In the genomic region with DNA sequence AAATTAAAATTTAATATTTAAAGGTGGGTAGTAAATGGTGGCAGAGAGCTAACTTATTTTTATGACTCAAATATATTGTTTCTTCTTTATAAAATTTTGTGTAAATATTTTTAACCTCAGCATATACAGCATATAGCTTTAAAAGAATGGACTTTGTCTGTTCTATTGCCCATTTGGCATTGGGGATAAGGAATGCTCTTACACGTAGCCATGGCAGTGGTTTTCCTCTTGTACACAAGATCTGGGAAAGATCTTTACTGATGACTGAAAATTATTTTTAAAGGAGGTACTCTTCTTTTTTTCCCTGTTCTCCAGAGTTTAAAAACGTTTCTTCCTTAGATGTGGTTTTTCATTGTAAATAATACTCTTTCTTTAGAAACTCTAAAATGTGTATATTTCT, we compare ENCODE assay signal across 14 cellular contexts.
"Had no signal": no experiment of that assay in that cellular context is flagged by ENCODE, and none has a peak within 500 bp of the region (broad histone marks: within the 10 kb centered on the region; RNA-seq: fewer than 3 reads in every experiment).

No MANE protein-coding gene starts in this region.

- H3K27me3 Mint-ChIP-seq: natural killer cell treated with Interleukin-12 subunit alpha and Interleukin-12 subunit beta and Interleukin-15 and Interleukin-18, amount 100 ng/mL, for 72 hours had no signal

- H3K27ac Mint-ChIP-seq: activated T-helper 1 cell treated with anti-CD3 and anti-CD28 coated beads, Interleukin-12 subunit alpha, Interleukin-12 subunit beta, Interleukin-2, Interleukin-4 antibody, amounts not matched to agents 30 ng/mL and 10 ng/mL and 1 ng/mL, durations not matched to agents 14 hours and 24 hours and 36 hours; natural killer cell treated with Interleukin-12 subunit alpha and Interleukin-12 subunit beta and Interleukin-15 and Interleukin-18, amount 100 ng/mL, for 72 hours had no signal

- H3K36me3 ChIP-seq: ascending aorta, prostate gland, thoracic aorta, upper lobe of right lung had no signal

- H3K9me3 ChIP-seq: ascending aorta, prostate gland, thoracic aorta, upper lobe of right lung had no signal

- DNase-seq: activated naive CD4-positive, alpha-beta T cell; foreskin keratinocyte; glutamatergic neuron; kidney glomerular epithelial cell; mesendoderm; nucleus accumbens; T1000; upper lobe of right lung had no signal

- H3K4me3 Mint-ChIP-seq: activated T-helper 1 cell treated with anti-CD3 and anti-CD28 coated beads, Interleukin-12 subunit alpha, Interleukin-12 subunit beta, Interleukin-2, Interleukin-4 antibody, amounts not matched to agents 30 ng/mL and 10 ng/mL and 1 ng/mL, durations not matched to agents 14 hours and 24 hours and 36 hours; natural killer cell treated with Interleukin-12 subunit alpha and Interleukin-12 subunit beta and Interleukin-15 and Interleukin-18, amount 100 ng/mL, for 72 hours; stimulated activated effector memory CD8-positive, alpha-beta T cell treated with anti-CD3 and anti-CD28 coated beads, Interleukin-12 subunit alpha, Interleukin-12 subunit beta, amount 100 ng/mL, for 72 hours had no signal

- H3K4me1 ChIP-seq: ascending aorta, foreskin keratinocyte, prostate gland, upper lobe of right lung had no signal

- H3K27me3 ChIP-seq: ascending aorta, foreskin keratinocyte, upper lobe of right lung had no signal

- H3K27ac ChIP-seq: ascending aorta, foreskin keratinocyte, prostate gland, thoracic aorta, upper lobe of right lung had no signal

- H3K9me3 Mint-ChIP-seq: activated T-helper 1 cell treated with anti-CD3 and anti-CD28 coated beads, Interleukin-12 subunit alpha, Interleukin-12 subunit beta, Interleukin-2, Interleukin-4 antibody, amounts not matched to agents 30 ng/mL and 10 ng/mL and 1 ng/mL, durations not matched to agents 14 hours and 24 hours and 36 hours; natural killer cell treated with Interleukin-12 subunit alpha and Interleukin-12 subunit beta and Interleukin-15 and Interleukin-18, amount 100 ng/mL, for 72 hours; stimulated activated effector memory CD8-positive, alpha-beta T cell treated with anti-CD3 and anti-CD28 coated beads, Interleukin-12 subunit alpha, Interleukin-12 subunit beta, amount 100 ng/mL, for 72 hours had no signal

- H3K36me3 Mint-ChIP-seq: natural killer cell treated with Interleukin-12 subunit alpha and Interleukin-12 subunit beta and Interleukin-15 and Interleukin-18, amount 100 ng/mL, for 72 hours; stimulated activated effector memory CD8-positive, alpha-beta T cell treated with anti-CD3 and anti-CD28 coated beads, Interleukin-12 subunit alpha, Interleukin-12 subunit beta, amount 100 ng/mL, for 72 hours had no signal

- H3K4me3 ChIP-seq: ascending aorta, prostate gland, thoracic aorta, upper lobe of right lung had no signal
